2 cellular contexts compared by ENCODE assay signal in the genomic region with DNA sequence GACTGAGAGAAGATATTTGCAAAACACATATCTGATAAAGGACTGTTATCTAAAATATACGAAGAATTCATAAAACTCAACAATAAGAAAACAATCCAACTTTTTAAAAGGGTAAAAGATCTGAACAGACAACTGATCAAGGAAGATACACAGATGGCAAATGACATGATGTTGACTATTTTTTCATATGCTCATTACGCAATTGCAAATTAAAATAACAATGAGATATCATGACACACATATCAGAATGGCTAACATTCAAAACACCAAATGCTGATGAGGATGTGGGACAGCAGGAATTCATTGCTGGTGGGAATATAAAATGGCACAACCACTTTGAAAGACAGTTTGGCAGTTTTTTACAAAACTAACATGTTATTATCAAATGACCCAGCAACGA.
TF ChIP-seq lines count a peak whose summit lies in the region.

No MANE protein-coding gene starts in this region.

TF ChIP-seq in HepG2, 621 proteins besides CTCF, POLR2A, EP300 and RAD21:
- TF ChIP-seq, protein P1, sequence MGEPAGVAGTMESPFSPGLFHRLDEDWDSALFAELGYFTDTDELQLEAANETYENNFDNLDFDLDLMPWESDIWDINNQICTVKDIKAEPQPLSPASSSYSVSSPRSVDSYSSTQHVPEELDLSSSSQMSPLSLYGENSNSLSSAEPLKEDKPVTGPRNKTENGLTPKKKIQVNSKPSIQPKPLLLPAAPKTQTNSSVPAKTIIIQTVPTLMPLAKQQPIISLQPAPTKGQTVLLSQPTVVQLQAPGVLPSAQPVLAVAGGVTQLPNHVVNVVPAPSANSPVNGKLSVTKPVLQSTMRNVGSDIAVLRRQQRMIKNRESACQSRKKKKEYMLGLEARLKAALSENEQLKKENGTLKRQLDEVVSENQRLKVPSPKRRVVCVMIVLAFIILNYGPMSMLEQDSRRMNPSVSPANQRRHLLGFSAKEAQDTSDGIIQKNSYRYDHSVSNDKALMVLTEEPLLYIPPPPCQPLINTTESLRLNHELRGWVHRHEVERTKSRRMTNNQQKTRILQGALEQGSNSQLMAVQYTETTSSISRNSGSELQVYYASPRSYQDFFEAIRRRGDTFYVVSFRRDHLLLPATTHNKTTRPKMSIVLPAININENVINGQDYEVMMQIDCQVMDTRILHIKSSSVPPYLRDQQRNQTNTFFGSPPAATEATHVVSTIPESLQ (CRISPR knock-in tag; conservative IDR thresholded peaks at IDR 0.05) = no peak
- no peak for TF ChIP-seq ZNF577 (CRISPR knock-in tag; IDR thresholded peaks at IDR 0.05; ENCODE audit: borderline replicate concordance, low read depth)
- peak; percentile 51; the same call in 1 of the 2 replicates for TF ChIP-seq CEBPB (IDR thresholded peaks at IDR 0.05; ENCODE audit: borderline replicate concordance, low read depth, low read length)
- no peak for TF ChIP-seq CREB1 (IDR thresholded peaks at IDR 0.05)
- TF ChIP-seq CREB1 (CRISPR knock-in tag; IDR thresholded peaks at IDR 0.05) = no peak
- no peak for TF ChIP-seq XBP1 (CRISPR knock-in tag; IDR thresholded peaks at IDR 0.05)

TF ChIP-seq in H1, 55 proteins besides CTCF, POLR2A, EP300 and RAD21:
- TF ChIP-seq CEBPB (IDR thresholded peaks at IDR 0.05; ENCODE audit: low read depth, low read length) = peak; percentile 44; the same call in 1 of the 2 replicates
- TF ChIP-seq GABPA (IDR thresholded peaks at IDR 0.05; ENCODE audit: borderline replicate concordance, insufficient read depth, low read length) = no peak
